In genomic region chr19:10283301-10283733, GRCh38 we compare ENCODE assay signal across 1 cellular context.
TF ChIP-seq lines count a peak whose summit lies in the region.

No MANE protein-coding gene starts in this region.

TF ChIP-seq in SK-N-SH treated with all-trans-retinoic acid at 6 μM for 48 hours, 23 proteins besides CTCF, POLR2A, EP300 and RAD21:
- TF ChIP-seq ARNTL (CRISPR knock-in tag; IDR thresholded peaks at IDR 0.05; ENCODE audit: borderline replicate concordance, low read depth) (no peak), OSR1 (CRISPR knock-in tag; IDR thresholded peaks at IDR 0.05) (no peak), ZFP30 (CRISPR knock-in tag; IDR thresholded peaks at IDR 0.05) (no peak), ZNF8 (CRISPR knock-in tag; IDR thresholded peaks at IDR 0.05) (no peak), ZNF565 (CRISPR knock-in tag; conservative IDR thresholded peaks at IDR 0.05; ENCODE audit: low read depth) (no peak), PATZ1 (CRISPR knock-in tag; IDR thresholded peaks at IDR 0.05; ENCODE audit: borderline replicate concordance) (no peak), CSRNP3 (CRISPR knock-in tag; IDR thresholded peaks at IDR 0.05) (no peak), ESRRG (CRISPR knock-in tag; IDR thresholded peaks at IDR 0.05) (no peak), ZNF70 (CRISPR knock-in tag; IDR thresholded peaks at IDR 0.05) (no peak), POU6F1 (CRISPR knock-in tag; IDR thresholded peaks at IDR 0.05; ENCODE audit: borderline replicate concordance, low read depth) (no peak), TOX (CRISPR knock-in tag; IDR thresholded peaks at IDR 0.05; ENCODE audit: borderline replicate concordance) (no peak), CREB5 (CRISPR knock-in tag; IDR thresholded peaks at IDR 0.05; ENCODE audit: low read depth) (no peak), ZC3H10 (CRISPR knock-in tag; IDR thresholded peaks at IDR 0.05) (no peak), BACH2 (CRISPR knock-in tag; IDR thresholded peaks at IDR 0.05; ENCODE audit: borderline replicate concordance) (no peak), PPARA (CRISPR knock-in tag; IDR thresholded peaks at IDR 0.05; ENCODE audit: borderline replicate concordance) (no peak), ISL1 (CRISPR knock-in tag; IDR thresholded peaks at IDR 0.05) (no peak), RARB (CRISPR knock-in tag; IDR thresholded peaks at IDR 0.05) (no peak), GLIS3 (CRISPR knock-in tag; IDR thresholded peaks at IDR 0.05) (no peak), TSHZ2 (CRISPR knock-in tag; IDR thresholded peaks at IDR 0.05) (no peak), ZFP3 (CRISPR knock-in tag; IDR thresholded peaks at IDR 0.05) (no peak)
